22 cellular contexts compared by ENCODE assay signal in genomic region chr9:74946686-74947085, GRCh38. TPM values are rescaled to one million over a fixed set of nuclear protein-coding genes. Genes with fewer than 3 reads are reported as not detected.
DNase-seq lines count a peak whose midpoint lies in the region; ATAC-seq, FAIRE-seq and TF ChIP-seq lines count a peak whose summit lies in the region.
"Had no signal": no experiment of that assay in that cellular context is flagged by ENCODE, and none has a peak within 500 bp of the region (broad histone marks: within the 10 kb centered on the region; RNA-seq: fewer than 3 reads in every experiment).

No MANE protein-coding gene starts in this region.

- H3K4me3 Mint-ChIP-seq in activated CD8-positive, alpha-beta memory T cell treated with anti-CD3 and anti-CD28 coated beads, Interleukin-2, amount 10 ng/mL, durations not matched to agents 7 days and 5 days, result no peak overlapping the region
- H3K4me3 Mint-ChIP-seq: CD4-positive, CD25-positive, alpha-beta regulatory T cell had no signal

- no peaks in the 10 kb centered on the region for H3K9me3 Mint-ChIP-seq in activated CD8-positive, alpha-beta memory T cell treated with anti-CD3 and anti-CD28 coated beads, Interleukin-2, amount 10 ng/mL, durations not matched to agents 7 days and 5 days (ENCODE audit: low read depth)
- H3K9me3 Mint-ChIP-seq: CD4-positive, CD25-positive, alpha-beta regulatory T cell had no signal

- no peaks in the 10 kb centered on the region for H3K9me2 ChIP-seq in Loucy (replicated peaks; ENCODE audit: low read depth, low read length)

- intact Hi-C loops in right lobe of liver (cut with DNase I), result no loop called here

- no peak overlapping the region for H3K27ac Mint-ChIP-seq in activated CD8-positive, alpha-beta memory T cell treated with anti-CD3 and anti-CD28 coated beads, Interleukin-2, amount 10 ng/mL, durations not matched to agents 7 days and 5 days
- H3K27ac Mint-ChIP-seq: CD4-positive, CD25-positive, alpha-beta regulatory T cell; CD8-positive, alpha-beta memory T cell had no signal

- H3K27me3 ChIP-seq in Loucy (ENCODE audit: insufficient read depth, low read length, poor library complexity, severe bottlenecking), result no peaks in the 10 kb centered on the region
- H3K27me3 ChIP-seq in right lobe of liver, result no peaks in the 10 kb centered on the region
- H3K27me3 ChIP-seq: BLaER1 treated with 17β-estradiol and CSF1 and Interleukin-3, amounts not matched to agents 10 nM and 100 nM had no signal

- H4K20me1 ChIP-seq in Loucy (ENCODE audit: insufficient read depth, low read length, poor library complexity, severe bottlenecking), result peaks cover 29% of the 10 kb centered on the region

- no peak for TF ChIP-seq POLR2A in right lobe of liver (IDR thresholded peaks at IDR 0.05)

- H3K36me3 ChIP-seq in Loucy (ENCODE audit: insufficient read depth, low read length) (no peaks in the 10 kb centered on the region), right lobe of liver (no peaks in the 10 kb centered on the region)

- H3K9me3 ChIP-seq in Loucy (ENCODE audit: insufficient read depth, low read depth, low read length) (no peaks in the 10 kb centered on the region), right lobe of liver (no peaks in the 10 kb centered on the region)
- H3K9me3 ChIP-seq: A549 had no signal

- DNase-seq in AG10803 (ENCODE audit: low read depth) (peak; percentile 58), GM19239 (ENCODE audit: insufficient read length, low spot score) (no peak), fibroblast of gingiva (ENCODE audit: low read depth) (peak; percentile 47), NOMO-1 treated with DMSO at 0.1 percent for 48 hours (lab: John Stamatoyannopoulos, UW; ENCODE audit: unreplicated experiment) (no peak), NCI-H187 treated with DMSO at 0.1 percent for 48 hours (lab: John Stamatoyannopoulos, UW) (no peak), right lobe of liver (no peak)
- no peak for DNase-seq in activated CD8-positive, alpha-beta memory T cell treated with anti-CD3 and anti-CD28 coated beads, Interleukin-2, amount 10 ng/mL, durations not matched to agents 7 days and 5 days
- DNase-seq: CD4-positive, CD25-positive, alpha-beta regulatory T cell; CD8-positive, alpha-beta memory T cell; COR-L47; DMS 273 treated with DMSO at 0.1 percent for 48 hours; DMS53; DND-41; EL; HCEC 1CT had no signal

- H3K79me2 ChIP-seq in Loucy (ENCODE audit: insufficient read depth, low read length), result peaks cover 31% of the 10 kb centered on the region

- no peaks in the 10 kb centered on the region for H3F3A ChIP-seq in Loucy (ENCODE audit: low read depth)

- peak; percentile 70 for FAIRE-seq in GM19239 (lab: Jason Lieb, UNC)
- FAIRE-seq: A549, GM12892 had no signal

- H3K4me3 ChIP-seq in AG10803 (ENCODE audit: low read length) (no peak overlapping the region), Loucy (ENCODE audit: low read length, poor library complexity, severe bottlenecking) (no peak overlapping the region), right lobe of liver (no peak overlapping the region)
- H3K4me3 ChIP-seq: A549; BLaER1 treated with 17β-estradiol and CSF1 and Interleukin-3, amounts not matched to agents 10 nM and 100 nM had no signal

- H3K9ac ChIP-seq in Loucy (ENCODE audit: low read depth, low read length, poor library complexity, severe bottlenecking), result no peak overlapping the region
- H3K9ac ChIP-seq: BLaER1 treated with 17β-estradiol and CSF1 and Interleukin-3, amounts not matched to agents 10 nM and 100 nM had no signal

- H3K27ac ChIP-seq in right lobe of liver, result no peak overlapping the region
- H3K27ac ChIP-seq: 22Rv1; A549; BLaER1 treated with 17β-estradiol and CSF1 and Interleukin-3, amounts not matched to agents 10 nM and 100 nM; HL-60 had no signal

- H2AFZ ChIP-seq in Loucy (ENCODE audit: low read length), result no peak overlapping the region

- peak overlapping the region; percentile 20 for H3K4me2 ChIP-seq in Loucy (ENCODE audit: low read depth, low read length, poor library complexity, severe bottlenecking)
- H3K4me2 ChIP-seq: A549 had no signal

- H3K36me3 Mint-ChIP-seq in activated CD8-positive, alpha-beta memory T cell treated with anti-CD3 and anti-CD28 coated beads, Interleukin-2, amount 10 ng/mL, durations not matched to agents 7 days and 5 days, result peaks cover 31% of the 10 kb centered on the region

- no peaks in the 10 kb centered on the region for H3K27me3 Mint-ChIP-seq in activated CD8-positive, alpha-beta memory T cell treated with anti-CD3 and anti-CD28 coated beads, Interleukin-2, amount 10 ng/mL, durations not matched to agents 7 days and 5 days
- H3K27me3 Mint-ChIP-seq: CD4-positive, CD25-positive, alpha-beta regulatory T cell had no signal

- TF ChIP-seq CTCF in AG10803 (conservative IDR thresholded peaks at IDR 0.05; ENCODE audit: low read length) (no peak), Loucy (conservative IDR thresholded peaks at IDR 0.05; ENCODE audit: low read length) (no peak), right lobe of liver (IDR thresholded peaks at IDR 0.05) (no peak)

- CTCF ChIA-PET in activated CD8-positive, alpha-beta memory T cell treated with anti-CD3 and anti-CD28 coated beads, Interleukin-2, amount 10 ng/mL, durations not matched to agents 7 days and 5 days (lab: Charles Lee), result interaction anchor here (1.0 to 1.1 kb wide), 2 partner anchors 139 to 173 kb away, joined by 3 read pairs; no protein-coding TSS in a partner anchor

- H3K4me1 Mint-ChIP-seq in activated CD8-positive, alpha-beta memory T cell treated with anti-CD3 and anti-CD28 coated beads, Interleukin-2, amount 10 ng/mL, durations not matched to agents 7 days and 5 days, result peaks cover 48% of the 10 kb centered on the region

- no peak for ATAC-seq in activated CD8-positive, alpha-beta memory T cell treated with anti-CD3 and anti-CD28 coated beads, Interleukin-2, amount 10 ng/mL, durations not matched to agents 7 days and 5 days
- ATAC-seq in right lobe of liver, result no peak
- ATAC-seq: A549 had no signal

- H3K4me1 ChIP-seq in Loucy (ENCODE audit: insufficient read depth, low read length, poor library complexity, severe bottlenecking), result peaks cover 33% of the 10 kb centered on the region
- H3K4me1 ChIP-seq in right lobe of liver, result no peaks in the 10 kb centered on the region

RNA-seq across cellular contexts. Expression of gene C9orf40, which starts 6.0 kb away (rescaled TPM):
- total RNA-seq in activated CD8-positive, alpha-beta memory T cell treated with anti-CD3 and anti-CD28 coated beads, Interleukin-2, amount 10 ng/mL, durations not matched to agents 7 days and 5 days, result 10 to 100 TPM; 19.0 to 25.5 TPM
- 1 to 10 TPM; 1.6 to 4.0 (median 3.0) TPM for total RNA-seq in right lobe of liver

RNA-seq across cellular contexts. Expression of gene TRPM6, which starts 59.0 kb away (rescaled TPM):
- not detected for total RNA-seq in activated CD8-positive, alpha-beta memory T cell treated with anti-CD3 and anti-CD28 coated beads, Interleukin-2, amount 10 ng/mL, durations not matched to agents 7 days and 5 days
- under 1 TPM in 5 of 6 experiments, not detected in 1; 0.05 to 0.24 (median 0.15) TPM for total RNA-seq in right lobe of liver
- total RNA-seq: CD8-positive, alpha-beta memory T cell; G401 had no signal

Comparison
In these comparisons a context has a peak if more than half of its experiments do, and no peak if none do; other contexts are left out.
1. DNase-seq: peak in AG10803 (single experiment) and fibroblast of gingiva (single experiment); none in GM19239 (single experiment), activated CD8-positive, alpha-beta memory T cell treated with anti-CD3 and anti-CD28 coated beads, Interleukin-2, amount 10 ng/mL, durations not matched to agents 7 days and 5 days (single experiment), NOMO-1 treated with DMSO at 0.1 percent for 48 hours (single experiment), NCI-H187 treated with DMSO at 0.1 percent for 48 hours (single experiment) and right lobe of liver (0 of 3).
2. RNA of gene C9orf40, which starts 6.0 kb away (total RNA-seq): 19.0 to 25.5 TPM in activated CD8-positive, alpha-beta memory T cell treated with anti-CD3 and anti-CD28 coated beads, Interleukin-2, amount 10 ng/mL, durations not matched to agents 7 days and 5 days; 1.6 to 4.0 TPM in right lobe of liver; every median in the first group is over 4 times any median in the second.